29 cellular contexts compared by ENCODE assay signal in the genomic region with DNA sequence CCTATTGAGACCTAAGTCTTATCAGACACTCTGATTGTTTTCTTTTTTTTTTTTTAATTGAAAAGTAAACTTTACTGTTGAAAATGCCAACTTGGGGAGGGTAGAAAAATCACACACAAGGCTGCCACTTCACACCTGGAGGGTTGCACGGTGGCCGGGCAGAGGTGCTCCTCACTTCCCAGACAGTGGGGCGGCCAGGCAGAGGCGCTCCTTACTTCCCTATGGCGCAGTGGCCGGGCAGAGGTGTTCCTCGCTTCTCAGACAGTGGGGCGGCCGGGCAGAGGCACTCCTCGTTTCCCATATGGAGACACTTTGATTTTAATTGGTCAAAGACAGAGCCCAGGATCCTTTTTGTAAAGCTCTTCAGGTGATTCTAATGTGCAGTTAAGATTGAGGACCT.
"Had no signal": no experiment of that assay in that cellular context is flagged by ENCODE, and none has a peak within 500 bp of the region (broad histone marks: within the 10 kb centered on the region; RNA-seq: fewer than 3 reads in every experiment).

No MANE protein-coding gene starts in this region.

- H3K36me3 ChIP-seq: stomach, suprapubic skin, thoracic aorta, thyroid gland, tibial artery, tibial nerve, transverse colon, upper lobe of left lung, upper lobe of right lung, uterus, vagina had no signal

- H3K27ac ChIP-seq: stomach, suprapubic skin, testis, thoracic aorta, thyroid gland, tibial artery, tibial nerve, transverse colon, upper lobe of left lung, upper lobe of right lung, uterus, vagina had no signal

- H3K36me3 Mint-ChIP-seq: stimulated activated effector memory CD8-positive, alpha-beta T cell treated with anti-CD3 and anti-CD28 coated beads, Interleukin-12 subunit alpha, Interleukin-12 subunit beta, amount 100 ng/mL, for 72 hours; stimulated activated memory B cell treated with anti-CD40 and anti-IgM and Interleukin-4, amounts not matched to agents 10 μg/mL and 1 μg/mL and 100 μg/mL, for 72 hours; stimulated activated naive B cell treated with anti-CD40 and anti-IgM and Interleukin-4, amounts not matched to agents 10 μg/mL and 1 μg/mL and 100 μg/mL, for 72 hours had no signal

- H3K9me3 Mint-ChIP-seq: stimulated activated effector memory CD8-positive, alpha-beta T cell treated with anti-CD3 and anti-CD28 coated beads, Interleukin-12 subunit alpha, Interleukin-12 subunit beta, amount 100 ng/mL, for 72 hours; stimulated activated memory B cell treated with anti-CD40 and anti-IgM and Interleukin-4, amounts not matched to agents 10 μg/mL and 1 μg/mL and 100 μg/mL, for 72 hours; stimulated activated naive CD8-positive, alpha-beta T cell treated with anti-CD3 and anti-CD28 coated beads, Interleukin-15, amount 100 ng/mL, for 72 hours; stimulated activated naive CD8-positive, alpha-beta T cell treated with anti-CD3 and anti-CD28 coated beads, Interleukin-15, Interleukin-2, amounts not matched to agents 100 ng/mL and 50 ng/mL, for 24 hours had no signal

- H3K4me1 ChIP-seq: suprapubic skin, testis, thyroid gland, tibial artery, tibial nerve, upper lobe of left lung, upper lobe of right lung, uterus had no signal

- H3K4me1 Mint-ChIP-seq: stimulated activated effector memory CD8-positive, alpha-beta T cell treated with anti-CD3 and anti-CD28 coated beads, Interleukin-12 subunit alpha, Interleukin-12 subunit beta, amount 100 ng/mL, for 72 hours; stimulated activated memory B cell treated with anti-CD40 and anti-IgM and Interleukin-4, amounts not matched to agents 10 μg/mL and 1 μg/mL and 100 μg/mL, for 72 hours; stimulated activated naive B cell treated with anti-CD40 and anti-IgM and Interleukin-4, amounts not matched to agents 10 μg/mL and 1 μg/mL and 100 μg/mL, for 72 hours; stimulated activated naive CD8-positive, alpha-beta T cell treated with anti-CD3 and anti-CD28 coated beads, Interleukin-15, amount 100 ng/mL, for 72 hours had no signal

- H3K4me3 ChIP-seq: stomach, suprapubic skin, testis, thoracic aorta, thyroid gland, tibial artery, tibial nerve, transverse colon, upper lobe of left lung, upper lobe of right lung, uterus, vagina had no signal

- H3K27ac Mint-ChIP-seq: stimulated activated effector memory CD8-positive, alpha-beta T cell treated with anti-CD3 and anti-CD28 coated beads, Interleukin-12 subunit alpha, Interleukin-12 subunit beta, amount 100 ng/mL, for 72 hours; stimulated activated memory B cell treated with anti-CD40 and anti-IgM and Interleukin-4, amounts not matched to agents 10 μg/mL and 1 μg/mL and 100 μg/mL, for 72 hours; stimulated activated naive B cell treated with anti-CD40 and anti-IgM and Interleukin-4, amounts not matched to agents 10 μg/mL and 1 μg/mL and 100 μg/mL, for 72 hours; stimulated activated naive CD8-positive, alpha-beta T cell treated with anti-CD3 and anti-CD28 coated beads, Interleukin-15, amount 100 ng/mL, for 72 hours; stimulated activated naive CD8-positive, alpha-beta T cell treated with anti-CD3 and anti-CD28 coated beads, Interleukin-15, Interleukin-2, amounts not matched to agents 100 ng/mL and 50 ng/mL, for 24 hours; type B pancreatic cell had no signal

- DNase-seq: stimulated activated CD4-positive, alpha-beta T cell treated with anti-CD3 and anti-CD28 coated beads, Interleukin-2, amount 100 ng/mL, for 48 hours; stimulated activated CD4-positive, alpha-beta T cell treated with anti-CD3 and anti-CD28 coated beads, Interleukin-4, amount 100 ng/mL, for 1 hour; stimulated activated CD4-positive, alpha-beta T cell treated with anti-CD3 and anti-CD28 coated beads, Interleukin-4, amount 100 ng/mL, for 24 hours; stimulated activated CD4-positive, alpha-beta T cell treated with anti-CD3 and anti-CD28 coated beads, Interleukin-4, amount 100 ng/mL, for 4 hours; stimulated activated CD8-positive, alpha-beta memory T cell treated with anti-CD3 and anti-CD28 coated beads, Interleukin-4, amount 100 ng/mL, for 48 hours; stimulated activated naive B cell treated with anti-CD40 and anti-IgM and Interleukin-4, amounts not matched to agents 10 μg/mL and 1 μg/mL and 100 μg/mL, for 72 hours; stimulated activated naive CD4-positive, alpha-beta T cell; stimulated activated naive CD4-positive, alpha-beta T cell treated with Interleukin-2 at 50 U/mL for 16 hours; stimulated activated naive CD8-positive, alpha-beta T cell treated with anti-CD3 and anti-CD28 coated beads, Interleukin-15, amount 100 ng/mL, for 72 hours; stimulated activated naive CD8-positive, alpha-beta T cell treated with anti-CD3 and anti-CD28 coated beads, Interleukin-15, Interleukin-2, amounts not matched to agents 100 U/mL and 50 U/mL, for 24 hours; stomach; substantia nigra; testis; thyroid gland; tibial artery; transverse colon; trophoblast cell; upper lobe of right lung; uterus had no signal

- H3K4me3 Mint-ChIP-seq: stimulated activated effector memory CD8-positive, alpha-beta T cell treated with anti-CD3 and anti-CD28 coated beads, Interleukin-12 subunit alpha, Interleukin-12 subunit beta, amount 100 ng/mL, for 72 hours; stimulated activated memory B cell treated with anti-CD40 and anti-IgM and Interleukin-4, amounts not matched to agents 10 μg/mL and 1 μg/mL and 100 μg/mL, for 72 hours; stimulated activated naive B cell treated with anti-CD40 and anti-IgM and Interleukin-4, amounts not matched to agents 10 μg/mL and 1 μg/mL and 100 μg/mL, for 72 hours; stimulated activated naive CD8-positive, alpha-beta T cell treated with anti-CD3 and anti-CD28 coated beads, Interleukin-15, amount 100 ng/mL, for 72 hours; stimulated activated naive CD8-positive, alpha-beta T cell treated with anti-CD3 and anti-CD28 coated beads, Interleukin-15, Interleukin-2, amounts not matched to agents 100 ng/mL and 50 ng/mL, for 24 hours; type B pancreatic cell had no signal

- H3K27me3 ChIP-seq: stomach, suprapubic skin, testis, thyroid gland, tibial artery, tibial nerve, transverse colon, upper lobe of left lung, upper lobe of right lung, uterus, vagina had no signal

- H3K27me3 Mint-ChIP-seq: stimulated activated memory B cell treated with anti-CD40 and anti-IgM and Interleukin-4, amounts not matched to agents 10 μg/mL and 1 μg/mL and 100 μg/mL, for 72 hours; stimulated activated naive B cell treated with anti-CD40 and anti-IgM and Interleukin-4, amounts not matched to agents 10 μg/mL and 1 μg/mL and 100 μg/mL, for 72 hours; stimulated activated naive CD8-positive, alpha-beta T cell treated with anti-CD3 and anti-CD28 coated beads, Interleukin-15, amount 100 ng/mL, for 72 hours; stimulated activated naive CD8-positive, alpha-beta T cell treated with anti-CD3 and anti-CD28 coated beads, Interleukin-15, Interleukin-2, amounts not matched to agents 100 ng/mL and 50 ng/mL, for 24 hours; type B pancreatic cell had no signal

- H3K9me3 ChIP-seq: stomach, suprapubic skin, testis, thoracic aorta, thyroid gland, tibial artery, tibial nerve, transverse colon, upper lobe of left lung, upper lobe of right lung, uterus, vagina had no signal

- FAIRE-seq: urothelium cell line had no signal
